28 cellular contexts compared by ENCODE assay signal in the genomic region with DNA sequence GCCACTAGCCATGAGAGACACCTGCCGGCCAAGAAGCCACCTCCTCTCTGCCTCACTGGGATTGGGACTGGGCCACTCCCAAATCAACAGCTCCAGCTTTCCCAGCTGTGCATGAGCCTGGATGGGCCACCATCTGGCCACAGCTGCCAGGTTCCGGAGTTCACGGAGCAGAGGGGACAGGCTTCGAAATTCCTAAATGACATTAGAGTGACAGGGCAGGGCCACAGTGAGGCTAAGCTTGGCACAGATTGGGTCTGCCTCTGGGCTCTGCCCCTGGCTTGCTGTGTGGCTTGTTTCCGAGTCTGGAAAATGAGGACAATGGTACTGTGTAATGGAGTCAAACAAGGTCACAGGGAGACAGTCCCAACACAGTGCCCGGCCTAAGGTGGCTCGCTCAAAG. TPM values are rescaled to one million over a fixed set of nuclear protein-coding genes. Genes with fewer than 3 reads are reported as not detected.
A peak's percentile ranks its signal among the peaks of the same experiment; 100 is the strongest.
DNase-seq lines count a peak whose midpoint lies in the region; ATAC-seq and TF ChIP-seq lines count a peak whose summit lies in the region.
"Had no signal": no experiment of that assay in that cellular context is flagged by ENCODE, and none has a peak within 500 bp of the region (broad histone marks: within the 10 kb centered on the region; RNA-seq: fewer than 3 reads in every experiment).

No MANE protein-coding gene starts in this region.

- H3K56ac ChIP-seq in mesendoderm (ENCODE audit: low read length): no peak overlapping the region

- no peak for TF ChIP-seq POLR2A in gastroesophageal sphincter (IDR thresholded peaks at IDR 0.05)

- TF ChIP-seq CTCF in gastroesophageal sphincter (IDR thresholded peaks at IDR 0.05) (no peak), GM10248 (IDR thresholded peaks at IDR 0.05; ENCODE audit: control extremely low read depth, extremely low read depth, low read depth, missing control alignments) (no peak)

- no peak overlapping the region for H2BK5ac ChIP-seq in mesendoderm (ENCODE audit: low read length)

- no peak overlapping the region for H3K4me2 ChIP-seq in mesendoderm (ENCODE audit: low read length)
- H3K4me2 ChIP-seq: KMS-11, PC-9 had no signal

- H3K9me3 ChIP-seq in gastroesophageal sphincter: no peaks in the 10 kb centered on the region
- H3K9me3 ChIP-seq: vagina had no signal

- no peak overlapping the region for H2BK120ac ChIP-seq in mesendoderm (ENCODE audit: low read depth, low read length)

- H3K4me3 ChIP-seq in gastroesophageal sphincter (no peak overlapping the region), mesendoderm (ENCODE audit: low read length) (no peak overlapping the region)
- H3K4me3 ChIP-seq: GM23248, PC-9, vagina had no signal

- intact Hi-C loops in sciatic nerve (cut with DNase I): no loop called here

- no peak for TF ChIP-seq EP300 in gastroesophageal sphincter (IDR thresholded peaks at IDR 0.05)

- no peak overlapping the region for H3K4ac ChIP-seq in mesendoderm (ENCODE audit: low read depth, low read length)

- H3K27me3 ChIP-seq in gastroesophageal sphincter: peaks cover 61% of the 10 kb centered on the region
- H3K27me3 ChIP-seq in mesendoderm (ENCODE audit: insufficient read depth, low read length, poor library complexity): no peaks in the 10 kb centered on the region
- H3K27me3 ChIP-seq: vagina had no signal

- 71% methylated on average over 1 of the region's 7 CpGs; no CpG with 5 or more reads in 1 of the 2 donors for WGBS in gastroesophageal sphincter (ENCODE audit: low coverage in 1 of 2), 2 donors
- no CpG with 5 or more reads among the region's 7 CpGs for WGBS in mesendoderm (ENCODE audit: extremely low coverage, insufficient coverage, low lambda C conversion rate)

- H4K5ac ChIP-seq in mesendoderm (ENCODE audit: low read length): no peak overlapping the region

- H2AK5ac ChIP-seq in mesendoderm (ENCODE audit: low read length): no peak overlapping the region

- H3K36me3 ChIP-seq in gastroesophageal sphincter (no peaks in the 10 kb centered on the region), mesendoderm (ENCODE audit: control insufficient read depth, insufficient read depth, low read length) (no peaks in the 10 kb centered on the region)
- H3K36me3 ChIP-seq: vagina, WERI-Rb-1 had no signal

- H3K79me1 ChIP-seq in mesendoderm (ENCODE audit: low read length): no peaks in the 10 kb centered on the region

- H2BK15ac ChIP-seq in mesendoderm (replicated peaks; ENCODE audit: low read depth): no peak overlapping the region

- H3K79me2 ChIP-seq in mesendoderm (ENCODE audit: control insufficient read depth, insufficient read depth, low read length): no peaks in the 10 kb centered on the region
- H3K79me2 ChIP-seq: parathyroid adenoma had no signal

- no peak overlapping the region for H3K18ac ChIP-seq in mesendoderm (ENCODE audit: low read length)

- CTCF ChIA-PET in GM10248 (lab: Yijun Ruan, JAX): interaction anchor here (1.2 to 1.3 kb wide), 2 partner anchors 12 to 29 kb away, joined by 3 read pairs; no protein-coding TSS in a partner anchor

- no peak overlapping the region for H3K23ac ChIP-seq in mesendoderm (ENCODE audit: low read length)

- H3K9ac ChIP-seq in mesendoderm (ENCODE audit: low read length): no peak overlapping the region
- H3K9ac ChIP-seq: GM23248, KMS-11, parathyroid adenoma had no signal

- ATAC-seq in gastroesophageal sphincter (peak; percentile 34), sciatic nerve (peak; percentile 14), HG02759 (IDR thresholded peaks at IDR 0.05; ENCODE audit: unreplicated experiment) (no peak)
- ATAC-seq: activated T-cell treated with anti-CD3 and anti-CD28 coated beads, Interleukin-2, amount 50 U/mL, for 4 hours; natural killer cell had no signal

- H3K4me1 ChIP-seq in gastroesophageal sphincter (no peaks in the 10 kb centered on the region), mesendoderm (ENCODE audit: control insufficient read depth, low read depth, low read length) (no peaks in the 10 kb centered on the region)
- H3K4me1 ChIP-seq: parathyroid adenoma, vagina had no signal

- POLR2A ChIA-PET in GM10248 (lab: Yijun Ruan, JAX): no interaction called here

- DNase-seq in G401 (ENCODE audit: low spot score) (peak; percentile 7), medulla oblongata (ENCODE audit: extremely low spot score) (peak; percentile 89), sciatic nerve (ENCODE audit: low spot score) (no peak), mesendoderm (no peak), HCEC 1CT (no peak), GM10248 (ENCODE audit: extremely low spot score) (no peak)
- DNase-seq: activated CD4-positive, alpha-beta T cell treated with anti-CD3 and anti-CD28 coated beads, Interleukin-2, amount 10 ng/mL, durations not matched to agents 24 days and 14 days; activated naive CD4-positive, alpha-beta T cell; activated T-cell treated with anti-CD3 and anti-CD28 coated beads, Interleukin-2, amount 50 U/mL, for 4 hours; cortex of kidney; EL; GM23248; natural killer cell; NCI-H1436 treated with DMSO at 0.1 percent for 48 hours; NCI-H446 treated with DMSO at 0.1 percent for 48 hours; PC-9; SHP77 treated with DMSO at 0.1 percent for 48 hours; T-helper 9 cell; WERI-Rb-1 had no signal

- H4K8ac ChIP-seq in mesendoderm (ENCODE audit: low read depth, low read length): no peak overlapping the region

- in situ Hi-C loops in G401 (cut with HindIII; ENCODE audit: low sequenced_read_pairs): no loop called here

- no peak overlapping the region for H3K27ac ChIP-seq in gastroesophageal sphincter
- no peak overlapping the region for H3K27ac ChIP-seq in mesendoderm (ENCODE audit: low read depth, low read length)
- H3K27ac ChIP-seq: GM23248, KMS-11, parathyroid adenoma, PC-9, vagina, WERI-Rb-1 had no signal

RNA-seq across cellular contexts. Expression of gene DIPK1C, which starts 6.5 kb away (rescaled TPM):
- not detected in 2 replicates for total RNA-seq in G401 (2014; rRNA removed; shearing (Covaris generic))
- total RNA-seq in gastroesophageal sphincter (under 1 TPM in 2 of 4 donors, not detected in 2; 0.13 to 0.42 TPM), sciatic nerve (1.4 TPM)
- not detected for polyA plus RNA-seq in mesendoderm (2013, experiment 1 of 2)
- polyA plus RNA-seq in mesendoderm (2013, experiment 2 of 2): not detected
- total RNA-seq: activated CD4-positive, alpha-beta T cell treated with anti-CD3 and anti-CD28 coated beads, Interleukin-2, amount 10 ng/mL, durations not matched to agents 24 days and 14 days; activated T-cell treated with anti-CD3 and anti-CD28 coated beads, Interleukin-2, amount 50 U/mL, for 4 hours; fibroblast of lung; GM23248; HT1080; natural killer cell; PC-9; subcutaneous adipose tissue; vagina had no signal
- polyA plus RNA-seq: CD14-positive monocyte, fibroblast of lung, GM23248 had no signal

RNA-seq across cellular contexts. Expression of gene CNDP2, which starts 45.5 kb away (rescaled TPM):
- total RNA-seq in G401 (2014; rRNA removed; shearing (Covaris generic)): 77.0 and 78.9 TPM in 2 replicates
- total RNA-seq in gastroesophageal sphincter (10 to 100 TPM; 37.5 to 48.9 (median 48.0) TPM), sciatic nerve (162 TPM)
- 171 TPM for polyA plus RNA-seq in mesendoderm (2013, experiment 1 of 2)
- 171 TPM for polyA plus RNA-seq in mesendoderm (2013, experiment 2 of 2)

Comparison
In these comparisons a context has a peak if more than half of its experiments do, and no peak if none do; other contexts are left out.
1. DNase-seq: peak in G401 (single experiment) and medulla oblongata (single experiment); none in sciatic nerve (single experiment), mesendoderm (single experiment), HCEC 1CT (single experiment) and GM10248 (single experiment).